34 cellular contexts compared by ENCODE assay signal in genomic region chr2:7278984-7279383, GRCh38.
"Had no signal": no experiment of that assay in that cellular context is flagged by ENCODE, and none has a peak within 500 bp of the region (broad histone marks: within the 10 kb centered on the region; RNA-seq: fewer than 3 reads in every experiment).

No MANE protein-coding gene starts in this region.

- H3K4me3 ChIP-seq: MG63 had no signal

- H3K36me3 ChIP-seq: MG63 had no signal

- H3K9me3 ChIP-seq: MG63 had no signal

- DNase-seq: Karpas-422, Kasumi-1, MG63, MM.1S, MV-4-11, NCI-H1048, NCI-H1092, NCI-H1092 treated with DMSO at 0.1 percent for 48 hours, NCI-H1105, NCI-H1105 treated with DMSO at 0.1 percent for 48 hours, NCI-H1417, NCI-H1417 treated with DMSO at 0.1 percent for 48 hours, NCI-H1436, NCI-H1436 treated with DMSO at 0.1 percent for 48 hours, NCI-H146, NCI-H1694, NCI-H1694 treated with DMSO at 0.1 percent for 48 hours, NCI-H187, NCI-H187 treated with DMSO at 0.1 percent for 48 hours, NCI-H1930, NCI-H2029, NCI-H2029 treated with DMSO at 0.1 percent for 48 hours, NCI-H2081, NCI-H2081 treated with DMSO at 0.1 percent for 48 hours, NCI-H2107, NCI-H2171, NCI-H2171 treated with DMSO at 0.1 percent for 48 hours, NCI-H2227 treated with DMSO at 0.1 percent for 48 hours, NCI-H226, NCI-H345, NCI-H446, NCI-H446 treated with DMSO at 0.1 percent for 48 hours, NCI-H510A, NCI-H510A treated with DMSO at 0.1 percent for 48 hours had no signal

- H3K27me3 ChIP-seq: MG63 had no signal
